In the genomic region with DNA sequence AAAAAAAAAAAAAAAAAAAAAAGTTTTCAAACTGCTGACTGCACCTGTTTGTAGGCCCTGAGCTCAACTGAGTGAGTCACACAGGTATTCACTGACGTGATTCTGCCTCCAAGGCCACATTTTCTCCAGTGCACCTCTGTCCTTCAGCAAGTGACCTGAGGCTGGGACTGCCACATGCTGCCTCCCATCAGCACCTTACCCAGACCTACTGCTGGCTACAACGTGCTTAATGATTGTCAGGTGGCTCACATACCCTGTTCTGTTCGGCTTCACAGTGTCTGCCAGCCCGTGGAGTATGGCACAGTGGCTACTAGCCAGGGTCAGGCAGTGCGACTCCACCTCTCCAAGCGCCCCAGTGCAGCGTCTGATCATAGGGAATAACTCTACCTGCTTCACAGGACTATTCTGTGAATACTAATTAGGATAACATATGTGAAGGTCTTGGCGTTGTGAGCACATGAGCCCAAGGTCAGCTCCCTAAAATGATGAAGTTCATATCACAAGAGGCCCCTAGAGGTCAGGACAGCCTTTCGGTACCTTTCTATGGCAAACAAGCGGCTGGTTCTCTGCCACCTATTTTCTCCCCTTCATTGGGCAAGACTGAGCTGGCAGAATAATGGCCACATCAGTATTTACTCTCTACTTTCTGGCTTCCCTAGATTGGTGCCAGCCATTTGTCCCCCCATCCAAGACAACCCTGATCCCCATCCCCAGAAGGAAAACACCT, we compare ENCODE assay signal across 8 cellular contexts. TPM values are rescaled to one million over a fixed set of nuclear protein-coding genes. Genes with fewer than 3 reads are reported as not detected.
DNase-seq lines count a peak whose midpoint lies in the region; ATAC-seq and TF ChIP-seq lines count a peak whose summit lies in the region.

No MANE protein-coding gene starts in this region.

- H3K4me3 ChIP-seq in smooth muscle cell = no peak overlapping the region
- H3K4me3 ChIP-seq in prostate gland = no peak overlapping the region

- H4K20me1 ChIP-seq in smooth muscle cell (ENCODE audit: low read depth) = no peaks in the 10 kb centered on the region

- H3K79me2 ChIP-seq in smooth muscle cell (ENCODE audit: low read depth) = no peaks in the 10 kb centered on the region

- H3K27ac ChIP-seq in smooth muscle cell (ENCODE audit: low read depth) = no peak overlapping the region
- H3K27ac ChIP-seq in prostate gland = no peak overlapping the region

- TF ChIP-seq CTCF in smooth muscle cell (IDR thresholded peaks at IDR 0.05; ENCODE audit: borderline replicate concordance, insufficient read depth, poor library complexity, severe bottlenecking) (peak; percentile 5), prostate gland (IDR thresholded peaks at IDR 0.05) (peak in 1 of 4 experiments; percentile 48)

- H3K4me2 ChIP-seq in smooth muscle cell = no peak overlapping the region

- DNase-seq in NCI-H524 (lab: John Stamatoyannopoulos, UW) = peak; percentile 25 to 70
- no peak for DNase-seq in NCI-H524 treated with DMSO at 0.1 percent for 48 hours (lab: John Stamatoyannopoulos, UW)
- peak; percentile 13 for DNase-seq in NOMO-1 treated with DMSO at 0.1 percent for 48 hours (lab: John Stamatoyannopoulos, UW; ENCODE audit: unreplicated experiment)
- peak; percentile 29 to 34 for DNase-seq in erythroblast (lab: John Stamatoyannopoulos, UW)
- no peak for DNase-seq in smooth muscle cell (lab: John Stamatoyannopoulos, UW; ENCODE audit: unreplicated experiment)
- DNase-seq in NK-92 treated with Interleukin-12 subunit alpha and Interleukin-12 subunit beta, amount 100 ng/mL, for 24 hours (lab: John Stamatoyannopoulos, UW) = no peak
- no peak for DNase-seq in prostate gland (ENCODE audit: low spot score)

- WGBS in smooth muscle cell (ENCODE audit: low lambda C conversion rate) = 80% methylated on average over 10 of the region's 10 CpGs
- WGBS in prostate gland = 64% methylated on average over 10 of the region's 10 CpGs

- TF ChIP-seq POLR2A in erythroblast (IDR thresholded peaks at IDR 0.05; ENCODE audit: low read length) = no peak
- TF ChIP-seq POLR2A in prostate gland (IDR thresholded peaks at IDR 0.05) = no peak

- H2AFZ ChIP-seq in smooth muscle cell (ENCODE audit: low read depth) = no peak overlapping the region

- no peaks in the 10 kb centered on the region for H3K9me3 ChIP-seq in smooth muscle cell (replicated peaks; ENCODE audit: low read depth)
- no peaks in the 10 kb centered on the region for H3K9me3 ChIP-seq in prostate gland

- intact Hi-C loops in prostate gland (cut with DNase I) = no loop called here

- no peak overlapping the region for H3K9ac ChIP-seq in smooth muscle cell (ENCODE audit: low read depth)

- H3K27me3 ChIP-seq in smooth muscle cell (ENCODE audit: low read depth) (no peaks in the 10 kb centered on the region), prostate gland (replicated peaks; ENCODE audit: insufficient read depth) (no peaks in the 10 kb centered on the region)

- H3K4me1 ChIP-seq in smooth muscle cell (ENCODE audit: low read depth) (no peaks in the 10 kb centered on the region), prostate gland (replicated peaks) (no peaks in the 10 kb centered on the region)

- no peaks in the 10 kb centered on the region for H3F3A ChIP-seq in smooth muscle cell (ENCODE audit: low read depth)

- no peak for ATAC-seq in HG03457 (IDR thresholded peaks at IDR 0.05; ENCODE audit: unreplicated experiment)

- H3K36me3 ChIP-seq in smooth muscle cell (ENCODE audit: low read depth) (no peaks in the 10 kb centered on the region), prostate gland (no peaks in the 10 kb centered on the region)

RNA-seq across cellular contexts. Expression of a gene that starts 28.1 kb away (rescaled TPM):
- 0.18 and 0.40 TPM in 2 replicates for total RNA-seq in smooth muscle cell
- polyA plus RNA-seq in smooth muscle cell = 1.2 and 4.9 TPM in 2 replicates
- total RNA-seq in prostate gland = 10 to 100 TPM in 1 of 2 donors, under 1 TPM in 1; 0.55 to 11.3 TPM

Comparison
In these comparisons a context has a peak if more than half of its experiments do, and no peak if none do; other contexts are left out.
1. DNase-seq: peak in NCI-H524 (2 of 2), NOMO-1 treated with DMSO at 0.1 percent for 48 hours (single experiment) and erythroblast (2 of 2); none in NCI-H524 treated with DMSO at 0.1 percent for 48 hours (single experiment), smooth muscle cell (single experiment), NK-92 treated with Interleukin-12 subunit alpha and Interleukin-12 subunit beta, amount 100 ng/mL, for 24 hours (single experiment) and prostate gland (single experiment).